In the genomic region with DNA sequence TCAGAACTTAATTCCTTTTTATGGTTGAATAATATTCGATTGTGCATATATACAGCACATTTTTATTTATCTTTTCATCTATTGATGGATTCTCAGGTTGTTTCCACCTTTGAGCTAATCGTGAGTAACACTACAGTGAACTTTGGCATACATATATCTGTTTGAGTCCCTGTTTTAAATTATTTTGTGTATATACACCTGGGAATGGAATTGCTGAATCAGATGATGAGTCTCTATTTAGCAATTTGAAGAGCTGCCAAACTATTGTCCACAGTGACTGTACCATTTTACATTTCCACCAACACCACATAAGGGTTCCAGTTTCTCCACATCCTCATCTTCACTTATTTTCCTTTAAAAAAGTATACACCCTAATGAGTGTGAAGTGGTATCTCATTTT, we compare ENCODE assay signal across 15 cellular contexts.
"Had no signal": no experiment of that assay in that cellular context is flagged by ENCODE, and none has a peak within 500 bp of the region (broad histone marks: within the 10 kb centered on the region; RNA-seq: fewer than 3 reads in every experiment).

No MANE protein-coding gene starts in this region.

- FAIRE-seq: frontal cortex, TTC549 had no signal

- H3K4me3 Mint-ChIP-seq: activated naive CD8-positive, alpha-beta T cell treated with anti-CD3 and anti-CD28 coated beads, Interleukin-2, amount 10 ng/mL, durations not matched to agents 7 days and 5 days; endodermal cell; mesothelial cell of epicardium; neural crest cell; stimulated activated naive CD8-positive, alpha-beta T cell treated with anti-CD3 and anti-CD28 coated beads, Interleukin-15, Interleukin-2, amounts not matched to agents 100 ng/mL and 50 ng/mL, for 24 hours had no signal

- H3K27me3 ChIP-seq: spleen, upper lobe of left lung had no signal

- H3K4me3 ChIP-seq: dorsolateral prefrontal cortex, spleen, upper lobe of left lung had no signal

- H3K36me3 ChIP-seq: spleen, upper lobe of left lung had no signal

- DNase-seq: activated CD4-positive, alpha-beta T cell treated with anti-CD3 and anti-CD28 coated beads, Interleukin-2, amount 50 U/mL, for 1 hour; activated CD4-positive, CD25-positive, alpha-beta regulatory T cell; activated CD8-positive, alpha-beta memory T cell treated with anti-CD3 and anti-CD28 coated beads for 24 hours; activated naive CD8-positive, alpha-beta T cell treated with anti-CD3 and anti-CD28 coated beads, Interleukin-2, amount 10 ng/mL, durations not matched to agents 7 days and 5 days; dorsolateral prefrontal cortex; endodermal cell; head of caudate nucleus; spleen; SW 1271; upper lobe of left lung had no signal

- H3K27ac ChIP-seq: dorsolateral prefrontal cortex, spleen, upper lobe of left lung had no signal

- H3K9me3 Mint-ChIP-seq: activated naive CD8-positive, alpha-beta T cell treated with anti-CD3 and anti-CD28 coated beads, Interleukin-2, amount 10 ng/mL, durations not matched to agents 7 days and 5 days; stimulated activated naive CD8-positive, alpha-beta T cell treated with anti-CD3 and anti-CD28 coated beads, Interleukin-15, Interleukin-2, amounts not matched to agents 100 ng/mL and 50 ng/mL, for 24 hours had no signal

- H3K27ac Mint-ChIP-seq: activated naive CD8-positive, alpha-beta T cell treated with anti-CD3 and anti-CD28 coated beads, Interleukin-2, amount 10 ng/mL, durations not matched to agents 7 days and 5 days; endodermal cell; mesothelial cell of epicardium; stimulated activated naive CD8-positive, alpha-beta T cell treated with anti-CD3 and anti-CD28 coated beads, Interleukin-15, Interleukin-2, amounts not matched to agents 100 ng/mL and 50 ng/mL, for 24 hours had no signal

- H3K4me1 Mint-ChIP-seq: activated naive CD8-positive, alpha-beta T cell treated with anti-CD3 and anti-CD28 coated beads, Interleukin-2, amount 10 ng/mL, durations not matched to agents 7 days and 5 days; mesothelial cell of epicardium had no signal

- H3K36me3 Mint-ChIP-seq: activated naive CD8-positive, alpha-beta T cell treated with anti-CD3 and anti-CD28 coated beads, Interleukin-2, amount 10 ng/mL, durations not matched to agents 7 days and 5 days; mesothelial cell of epicardium had no signal

- H3K4me1 ChIP-seq: spleen, upper lobe of left lung had no signal

- H3K27me3 Mint-ChIP-seq: activated naive CD8-positive, alpha-beta T cell treated with anti-CD3 and anti-CD28 coated beads, Interleukin-2, amount 10 ng/mL, durations not matched to agents 7 days and 5 days; stimulated activated naive CD8-positive, alpha-beta T cell treated with anti-CD3 and anti-CD28 coated beads, Interleukin-15, Interleukin-2, amounts not matched to agents 100 ng/mL and 50 ng/mL, for 24 hours had no signal

- H3K9me3 ChIP-seq: upper lobe of left lung had no signal
